15 cellular contexts compared by ENCODE assay signal in the genomic region with DNA sequence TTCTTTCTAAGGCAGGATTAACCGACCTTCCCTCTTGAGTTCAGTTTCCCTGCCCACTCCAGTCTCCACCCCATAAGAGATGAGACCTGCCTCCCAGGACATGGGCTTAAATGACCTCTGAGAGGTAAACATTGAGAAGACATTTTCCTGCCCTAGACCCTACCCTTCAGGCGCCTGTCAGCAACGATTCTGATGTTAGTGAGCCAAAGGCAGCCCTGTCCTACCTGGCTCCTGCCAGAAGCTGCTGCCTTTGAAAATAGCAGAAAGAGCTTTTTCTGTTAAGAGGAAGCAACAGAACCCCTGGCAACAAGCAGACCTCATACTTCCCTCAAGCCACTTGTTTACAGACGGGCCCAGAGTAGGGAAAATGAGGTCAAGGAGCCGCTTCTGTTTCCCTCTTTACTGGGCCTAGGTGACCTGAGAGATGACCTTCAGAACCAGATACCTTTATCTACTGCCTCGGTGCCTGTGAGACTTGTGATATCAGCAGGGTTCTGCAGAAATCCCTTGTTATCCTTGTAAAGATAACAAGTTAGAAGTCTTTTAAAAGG. TPM values are rescaled to one million over a fixed set of nuclear protein-coding genes. Genes with fewer than 3 reads are reported as not detected.
DNase-seq lines count a peak whose midpoint lies in the region; ATAC-seq and TF ChIP-seq lines count a peak whose summit lies in the region.
"Had no signal": no experiment of that assay in that cellular context is flagged by ENCODE, and none has a peak within 500 bp of the region (broad histone marks: within the 10 kb centered on the region; RNA-seq: fewer than 3 reads in every experiment).

No MANE protein-coding gene starts in this region.

- peaks cover 26 to 36% (median 31%) of the 10 kb centered on the region in 4 donors for H3K4me1 Mint-ChIP-seq in CD4-positive, alpha-beta memory T cell
- peaks cover 48% of the 10 kb centered on the region for H3K4me1 Mint-ChIP-seq in dendritic cell treated with granulocyte-macrophage colony-stimulating factor and Interleukin-4, amounts not matched to agents 40 ng/mL and 50 ng/mL, for 4 days (ENCODE audit: low read depth)
- H3K4me1 Mint-ChIP-seq in neural progenitor cell: peaks cover 2% of the 10 kb centered on the region

- H4K20me1 ChIP-seq in neural progenitor cell (ENCODE audit: low read depth) (no peaks in the 10 kb centered on the region), PC-9 (ENCODE audit: insufficient read depth) (no peaks in the 10 kb centered on the region)

- H3K9me3 Mint-ChIP-seq in CD4-positive, alpha-beta memory T cell: peaks cover 0 to 3% (median 0%) of the 10 kb centered on the region in 8 donors
- H3K9me3 Mint-ChIP-seq in dendritic cell treated with granulocyte-macrophage colony-stimulating factor and Interleukin-4, amounts not matched to agents 40 ng/mL and 50 ng/mL, for 4 days: no peaks in the 10 kb centered on the region
- no peaks in the 10 kb centered on the region for H3K9me3 Mint-ChIP-seq in neural progenitor cell

- TF ChIP-seq CTCF in neural progenitor cell (IDR thresholded peaks at IDR 0.05) (no peak), PC-9 (conservative IDR thresholded peaks at IDR 0.05) (no peak)

- H3K36me3 Mint-ChIP-seq in CD4-positive, alpha-beta memory T cell: no peaks in the 10 kb centered on the region
- no peaks in the 10 kb centered on the region for H3K36me3 Mint-ChIP-seq in dendritic cell treated with granulocyte-macrophage colony-stimulating factor and Interleukin-4, amounts not matched to agents 40 ng/mL and 50 ng/mL, for 4 days (ENCODE audit: low read depth)
- H3K36me3 Mint-ChIP-seq in neural progenitor cell: no peaks in the 10 kb centered on the region

- peak overlapping the region; percentile 1 for H3K27ac ChIP-seq in CD4-positive, alpha-beta memory T cell (ENCODE audit: low read depth, low read length)
- H3K27ac ChIP-seq in neural progenitor cell (no peak overlapping the region), PC-9 (no peak overlapping the region)
- H3K27ac ChIP-seq: tibial artery had no signal

- CTCF ChIA-PET in CD4-positive, alpha-beta memory T cell (lab: Charles Lee; ENCODE audit: partially characterized antibody): interaction anchor here (0.6 to 3.0 kb wide), 6 partner anchors 9 to 151 kb away, joined by 3 to 15 read pairs (median 3); no protein-coding TSS in a partner anchor
- CTCF ChIA-PET in PC-9 (lab: Charles Lee): no interaction called here

- peak overlapping the region; percentile 46 to 94 (median 88) for H3K27ac Mint-ChIP-seq in CD4-positive, alpha-beta memory T cell
- peak overlapping the region; percentile 91 for H3K27ac Mint-ChIP-seq in dendritic cell treated with granulocyte-macrophage colony-stimulating factor and Interleukin-4, amounts not matched to agents 40 ng/mL and 50 ng/mL, for 4 days
- no peak overlapping the region for H3K27ac Mint-ChIP-seq in neural progenitor cell

- ATAC-seq in GM21360 (IDR thresholded peaks at IDR 0.05; ENCODE audit: unreplicated experiment): no peak

- no peak overlapping the region for H3K9ac ChIP-seq in neural progenitor cell

- peak overlapping the region; percentile 26 to 84 (median 68) for H3K4me3 Mint-ChIP-seq in CD4-positive, alpha-beta memory T cell
- peak overlapping the region; percentile 24 for H3K4me3 Mint-ChIP-seq in dendritic cell treated with granulocyte-macrophage colony-stimulating factor and Interleukin-4, amounts not matched to agents 40 ng/mL and 50 ng/mL, for 4 days
- H3K4me3 Mint-ChIP-seq in neural progenitor cell: no peak overlapping the region

- no peaks in the 10 kb centered on the region for H3K9me2 ChIP-seq in PC-9 (ENCODE audit: insufficient read depth)

- POLR2A ChIA-PET in CD4-positive, alpha-beta memory T cell (lab: Charles Lee; ENCODE audit: partially characterized antibody): interaction anchor here (0.9 to 2.9 kb wide), 9 partner anchors 8 to 58 kb away, joined by 3 to 13 read pairs (median 6); no protein-coding TSS in a partner anchor
- POLR2A ChIA-PET in PC-9 (lab: Charles Lee; ENCODE audit: unreplicated experiment): no interaction called here

- no peak overlapping the region for H3K4me3 ChIP-seq in CD4-positive, alpha-beta memory T cell (ENCODE audit: low read length in 2 of 2)
- H3K4me3 ChIP-seq in neural progenitor cell (no peak overlapping the region), PC-9 (no peak overlapping the region)
- H3K4me3 ChIP-seq: tibial artery had no signal

- no peaks in the 10 kb centered on the region for H3K36me3 ChIP-seq in CD4-positive, alpha-beta memory T cell (ENCODE audit: insufficient read depth, low read length)
- H3K36me3 ChIP-seq in neural progenitor cell (no peaks in the 10 kb centered on the region), PC-9 (ENCODE audit: low read depth) (0 out of 2 replicates have a peak, but pooled peaks cover 3% of the 10 kb centered on the region)
- H3K36me3 ChIP-seq: tibial artery had no signal

- H3K9me3 ChIP-seq in CD4-positive, alpha-beta memory T cell (ENCODE audit: control insufficient read depth in 1 of 2, low read length in 2 of 2): no peaks in the 10 kb centered on the region
- H3K9me3 ChIP-seq in neural progenitor cell (ENCODE audit: low read depth): no peaks in the 10 kb centered on the region
- no peaks in the 10 kb centered on the region; the same call in 1 of the 2 replicates for H3K9me3 ChIP-seq in PC-9 (ENCODE audit: insufficient read depth, low read depth)
- H3K9me3 ChIP-seq: tibial artery had no signal

- H3K79me2 ChIP-seq in neural progenitor cell (ENCODE audit: low read depth): no peaks in the 10 kb centered on the region
- no peaks in the 10 kb centered on the region for H3K79me2 ChIP-seq in PC-9 (ENCODE audit: low read depth)

- H2AFZ ChIP-seq in neural progenitor cell (replicated peaks) (peak overlapping the region; percentile 26), PC-9 (no peak overlapping the region)

- BruUV-seq in PC-9 (replicated peaks; lab: Mats Ljungman, UMichigan): no TSS peak

- intact Hi-C loops in CD4-positive, alpha-beta memory T cell (cut with micrococcal nuclease): loop anchor here (1.0 to 2.0 kb wide), 2 partner anchors 8 to 16 kb away; no protein-coding TSS in a partner anchor
- intact Hi-C loops in dendritic cell treated with granulocyte-macrophage colony-stimulating factor and Interleukin-4, amounts not matched to agents 40 ng/mL and 50 ng/mL, for 4 days (cut with micrococcal nuclease): no loop called here
- intact Hi-C loops in posterior cingulate gyrus (cut with DNase I) (no loop called here), PC-9 (cut with micrococcal nuclease; ENCODE audit: unreplicated experiment) (no loop called here)

- H3K27me3 Mint-ChIP-seq in CD4-positive, alpha-beta memory T cell: no peaks in the 10 kb centered on the region
- H3K27me3 Mint-ChIP-seq in dendritic cell treated with granulocyte-macrophage colony-stimulating factor and Interleukin-4, amounts not matched to agents 40 ng/mL and 50 ng/mL, for 4 days: no peaks in the 10 kb centered on the region
- H3K27me3 Mint-ChIP-seq in neural progenitor cell (ENCODE audit: insufficient read depth, low read depth): no peaks in the 10 kb centered on the region

- H3K27me3 ChIP-seq in CD4-positive, alpha-beta memory T cell (ENCODE audit: insufficient read depth, low read length): no peaks in the 10 kb centered on the region
- H3K27me3 ChIP-seq in neural progenitor cell (no peaks in the 10 kb centered on the region), PC-9 (ENCODE audit: insufficient read depth, low read depth) (no peaks in the 10 kb centered on the region)
- H3K27me3 ChIP-seq: tibial artery had no signal

- peaks cover 33% of the 10 kb centered on the region for H3K4me1 ChIP-seq in CD4-positive, alpha-beta memory T cell (ENCODE audit: insufficient read depth, low read length)
- H3K4me1 ChIP-seq in neural progenitor cell (peaks cover 14% of the 10 kb centered on the region), PC-9 (replicated peaks; ENCODE audit: insufficient read depth) (peaks cover 20% of the 10 kb centered on the region)
- H3K4me1 ChIP-seq: tibial artery had no signal

- H3F3A ChIP-seq in neural progenitor cell (ENCODE audit: low read depth) (no peaks in the 10 kb centered on the region), PC-9 (ENCODE audit: insufficient read depth, low read depth) (peaks cover 6% of the 10 kb centered on the region; the same call in 1 of the 2 replicates)

- peak in 4 of 5 donors; percentile 17 to 25 (median 22) for DNase-seq in CD4-positive, alpha-beta memory T cell
- DNase-seq in MV-4-11 (lab: John Stamatoyannopoulos, UW): peak; percentile 61
- no peak for DNase-seq in neural progenitor cell (ENCODE audit: low spot score)
- DNase-seq in posterior cingulate gyrus: no peak
- no peak for DNase-seq in PC-9
- DNase-seq in NCI-H1694 (lab: John Stamatoyannopoulos, UW): no peak
- DNase-seq: activated CD4-positive, alpha-beta T cell treated with anti-CD3 and anti-CD28 coated beads for 1 hour; activated effector memory CD4-positive, alpha-beta T cell treated with Interleukin-2 at 50 U/mL for 16 hours; left cardiac atrium; NCI-H1694 treated with DMSO at 0.1 percent for 48 hours had no signal

- H3K4me2 ChIP-seq in neural progenitor cell: no peak overlapping the region
- H3K4me2 ChIP-seq in PC-9: no peak overlapping the region

RNA-seq across cellular contexts. Expression of gene CD200R1L, which starts 52.0 kb away (rescaled TPM):
- not detected for total RNA-seq in CD4-positive, alpha-beta memory T cell
- not detected for polyA plus RNA-seq in CD4-positive, alpha-beta memory T cell
- not detected in 2 replicates for total RNA-seq in neural progenitor cell (ENCODE audit: low replicate concordance)
- 0.37 TPM in 1 of 2 replicates, not detected in the other for total RNA-seq in PC-9 (2021)
- total RNA-seq: left cardiac atrium, renal cortical epithelial cell, RPMI7951 had no signal

Comparison
In these comparisons a context has a peak if more than half of its experiments do, and no peak if none do; other contexts are left out.
1. DNase-seq: peak in CD4-positive, alpha-beta memory T cell (4 of 5) and MV-4-11 (single experiment); none in neural progenitor cell (single experiment), posterior cingulate gyrus (0 of 10), PC-9 (0 of 2) and NCI-H1694 (single experiment).